ENCODE assay signal across 24 cellular contexts in genomic region chr2:173062806-173063205, GRCh38.
"Had no signal": no experiment of that assay in that cellular context is flagged by ENCODE, and none has a peak within 500 bp of the region (broad histone marks: within the 10 kb centered on the region; RNA-seq: fewer than 3 reads in every experiment).

No MANE protein-coding gene starts in this region.

- H3K4me1 Mint-ChIP-seq: T-cell had no signal

- H3K4me3 Mint-ChIP-seq: activated B cell treated with CpG ODN at 0.5 μM for 24 hours; activated CD8-positive, alpha-beta T cell treated with anti-CD3 and anti-CD28 coated beads for 36 hours; activated naive CD4-positive, alpha-beta T cell treated with anti-CD3 and anti-CD28 coated beads for 36 hours; activated T-cell treated with anti-CD3 and anti-CD28 coated beads, Interleukin-2, amount 50 U/mL, for 24 hours; effector memory CD8-positive, alpha-beta T cell; stimulated activated memory B cell treated with anti-CD40 and anti-IgM and Interleukin-4, amounts not matched to agents 10 μg/mL and 1 μg/mL and 100 μg/mL, for 72 hours; T-cell had no signal

- H3K27me3 ChIP-seq: adrenal gland, cardiac muscle cell, gastrocnemius medialis, heart left ventricle, spleen, upper lobe of left lung had no signal

- H3K36me3 Mint-ChIP-seq: stimulated activated memory B cell treated with anti-CD40 and anti-IgM and Interleukin-4, amounts not matched to agents 10 μg/mL and 1 μg/mL and 100 μg/mL, for 72 hours; T-cell had no signal

- H3K27ac ChIP-seq: adrenal gland, cardiac muscle cell, gastrocnemius medialis, heart left ventricle, left ventricle myocardium inferior, SK-N-MC, spleen, thoracic aorta, upper lobe of left lung had no signal

- ATAC-seq: activated CD8-positive, alpha-beta T cell treated with anti-CD3 and anti-CD28 coated beads for 36 hours; effector memory CD8-positive, alpha-beta T cell; gastrocnemius medialis; heart left ventricle; stimulated activated memory B cell treated with anti-CD40 and anti-IgM and Interleukin-4, amounts not matched to agents 10 μg/mL and 1 μg/mL and 100 μg/mL, for 72 hours; T-cell had no signal

- H3K4me3 ChIP-seq: adrenal gland, cardiac muscle cell, gastrocnemius medialis, heart left ventricle, left ventricle myocardium inferior, SK-N-MC, spleen, thoracic aorta, upper lobe of left lung had no signal

- DNase-seq: activated B cell treated with CpG ODN at 0.5 μM for 24 hours; activated CD4-positive, alpha-beta T cell treated with anti-CD3 and anti-CD28 coated beads for 4 hours; activated CD8-positive, alpha-beta T cell treated with anti-CD3 and anti-CD28 coated beads for 36 hours; activated naive CD4-positive, alpha-beta T cell treated with anti-CD3 and anti-CD28 coated beads for 36 hours; activated T-cell treated with anti-CD3 and anti-CD28 coated beads, Interleukin-2, amount 50 U/mL, for 24 hours; adrenal gland; dermis blood vessel endothelial cell; effector memory CD8-positive, alpha-beta T cell; gastrocnemius medialis; heart left ventricle; kidney glomerular epithelial cell; left ventricle myocardium inferior; occipital lobe; posterior cingulate gyrus; retina; spleen; stimulated activated CD4-positive, alpha-beta T cell treated with anti-CD3 and anti-CD28 coated beads, Interleukin-4, amount 100 ng/mL, for 4 hours; T-cell had no signal

- H3K9me3 Mint-ChIP-seq: activated B cell treated with CpG ODN at 0.5 μM for 24 hours; activated CD8-positive, alpha-beta T cell treated with anti-CD3 and anti-CD28 coated beads for 36 hours; activated naive CD4-positive, alpha-beta T cell treated with anti-CD3 and anti-CD28 coated beads for 36 hours; activated T-cell treated with anti-CD3 and anti-CD28 coated beads, Interleukin-2, amount 50 U/mL, for 24 hours; activated T-helper 2 cell treated with anti-CD3 and anti-CD28 coated beads, Interferon-gamma antibody, Interleukin-2, Interleukin-4, amounts not matched to agents 10 μg/mL and 5 μg/mL and 100 μg/mL, durations not matched to agents 14 hours and 24 hours and 36 hours; effector memory CD8-positive, alpha-beta T cell; stimulated activated memory B cell treated with anti-CD40 and anti-IgM and Interleukin-4, amounts not matched to agents 10 μg/mL and 1 μg/mL and 100 μg/mL, for 72 hours; T-cell had no signal

- H3K27ac Mint-ChIP-seq: activated B cell treated with CpG ODN at 0.5 μM for 24 hours; activated CD8-positive, alpha-beta T cell treated with anti-CD3 and anti-CD28 coated beads for 36 hours; activated naive CD4-positive, alpha-beta T cell treated with anti-CD3 and anti-CD28 coated beads for 36 hours; activated T-cell treated with anti-CD3 and anti-CD28 coated beads, Interleukin-2, amount 50 U/mL, for 24 hours; activated T-helper 2 cell treated with anti-CD3 and anti-CD28 coated beads, Interferon-gamma antibody, Interleukin-2, Interleukin-4, amounts not matched to agents 10 μg/mL and 5 μg/mL and 100 μg/mL, durations not matched to agents 14 hours and 24 hours and 36 hours; effector memory CD8-positive, alpha-beta T cell; stimulated activated memory B cell treated with anti-CD40 and anti-IgM and Interleukin-4, amounts not matched to agents 10 μg/mL and 1 μg/mL and 100 μg/mL, for 72 hours; T-cell had no signal

- H3K9me3 ChIP-seq: adrenal gland, gastrocnemius medialis, heart left ventricle, left ventricle myocardium inferior, spleen, thoracic aorta, upper lobe of left lung had no signal

- H3K36me3 ChIP-seq: adrenal gland, cardiac muscle cell, gastrocnemius medialis, heart left ventricle, left ventricle myocardium inferior, spleen, thoracic aorta, upper lobe of left lung had no signal
